In genomic region chr14:69090187-69090789, GRCh38 we compare ENCODE assay signal across 10 cellular contexts.
DNase-seq lines count a peak whose midpoint lies in the region; ATAC-seq, FAIRE-seq and TF ChIP-seq lines count a peak whose summit lies in the region.
"Had no signal": no experiment of that assay in that cellular context is flagged by ENCODE, and none has a peak within 500 bp of the region (broad histone marks: within the 10 kb centered on the region; RNA-seq: fewer than 3 reads in every experiment).

No MANE protein-coding gene starts in this region.

- peak; percentile 65 to 83 (median 78) for TF ChIP-seq CTCF in keratinocyte (optimal IDR thresholded peaks at IDR 0.05 in 1 of 3, IDR thresholded peaks at IDR 0.05 in 1 of 3, conservative IDR thresholded peaks at IDR 0.05 in 1 of 3; ENCODE audit: extremely low read depth in 1 of 3, insufficient read depth in 2 of 3, low read length in 3 of 3)
- TF ChIP-seq CTCF in thyroid gland (IDR thresholded peaks at IDR 0.05): peak in 5 of 6 experiments; percentile 36 to 74 (median 71)

- H3K9me3 Mint-ChIP-seq in activated T-cell treated with anti-CD3 and anti-CD28 coated beads, Interleukin-2, amount 50 U/mL, for 24 hours: no peaks in the 10 kb centered on the region

- no peak for ATAC-seq in GM21390 (IDR thresholded peaks at IDR 0.05; ENCODE audit: unreplicated experiment)
- ATAC-seq in HG02870 (IDR thresholded peaks at IDR 0.05; ENCODE audit: unreplicated experiment): no peak

- dilution Hi-C loops in keratinocyte (cut with MboI; ENCODE audit: extremely low pct_ligation_motif_present, low sequenced_read_pairs): no loop called here

- H3K4me1 ChIP-seq in keratinocyte (ENCODE audit: control insufficient read depth, extremely low read depth, insufficient read depth, low read length): peaks cover 37% of the 10 kb centered on the region
- H3K4me1 ChIP-seq in thyroid gland: peaks cover 33 to 48% of the 10 kb centered on the region in 2 donors

- peaks cover 4% of the 10 kb centered on the region for H3K79me2 ChIP-seq in keratinocyte (ENCODE audit: control insufficient read depth, insufficient read depth, low read length)

- 85 to 86% methylated on average over 4 of the region's 4 CpGs for WGBS in thyroid gland, 2 donors

- no peak for TF ChIP-seq POLR2A in thyroid gland (IDR thresholded peaks at IDR 0.05)

- no peak overlapping the region for H3K9ac ChIP-seq in keratinocyte (ENCODE audit: control insufficient read depth, extremely low read depth, insufficient read depth, low read length)

- peak; percentile 13 for FAIRE-seq in keratinocyte (lab: Jason Lieb, UNC)
- FAIRE-seq: GM18507 had no signal

- H3K27me3 Mint-ChIP-seq in activated T-cell treated with anti-CD3 and anti-CD28 coated beads, Interleukin-2, amount 50 U/mL, for 24 hours: no peaks in the 10 kb centered on the region
- H3K27me3 Mint-ChIP-seq: activated naive CD8-positive, alpha-beta T cell had no signal

- peaks cover 74% of the 10 kb centered on the region for H3K36me3 Mint-ChIP-seq in activated T-cell treated with anti-CD3 and anti-CD28 coated beads, Interleukin-2, amount 50 U/mL, for 24 hours (ENCODE audit: low read depth)

- H3K4me3 Mint-ChIP-seq in activated T-cell treated with anti-CD3 and anti-CD28 coated beads, Interleukin-2, amount 50 U/mL, for 24 hours: no peak overlapping the region
- H3K4me3 Mint-ChIP-seq: activated naive CD8-positive, alpha-beta T cell had no signal

- no peaks in the 10 kb centered on the region for H4K20me1 ChIP-seq in keratinocyte (ENCODE audit: control insufficient read depth, extremely low read depth, insufficient read depth, low read length)

- H3K27ac Mint-ChIP-seq in activated T-cell treated with anti-CD3 and anti-CD28 coated beads, Interleukin-2, amount 50 U/mL, for 24 hours: no peak overlapping the region
- H3K27ac Mint-ChIP-seq: activated naive CD8-positive, alpha-beta T cell had no signal

- H3K4me3 ChIP-seq in keratinocyte (ENCODE audit: control insufficient read depth in 2 of 3, extremely low read depth in 1 of 3, insufficient read depth in 2 of 3, low read depth in 1 of 3, low read length in 3 of 3): no peak overlapping the region
- no peak overlapping the region for H3K4me3 ChIP-seq in thyroid gland (replicated peaks in 1 of 3)

- peaks cover 18% of the 10 kb centered on the region for H3K4me1 Mint-ChIP-seq in activated T-cell treated with anti-CD3 and anti-CD28 coated beads, Interleukin-2, amount 50 U/mL, for 24 hours (ENCODE audit: low read depth)

- DNase-seq in activated T-cell treated with anti-CD3 and anti-CD28 coated beads for 24 hours (ENCODE audit: low read depth): peak; percentile 11
- no peak for DNase-seq in activated T-cell treated with anti-CD3 and anti-CD28 coated beads, Interleukin-2, amount 50 U/mL, for 24 hours
- peak; percentile 25 for DNase-seq in NCI-H1092 treated with DMSO at 0.1 percent for 48 hours (lab: John Stamatoyannopoulos, UW)
- DNase-seq in activated naive CD4-positive, alpha-beta T cell treated with anti-CD3 and anti-CD28 coated beads, Interleukin-2, amount 50 U/mL, for 16 hours: peak; percentile 29
- no peak for DNase-seq in keratinocyte (ENCODE audit: low read depth, low spot score)
- DNase-seq in thyroid gland: peak; percentile 54 to 55

- intact Hi-C loops in thyroid gland (cut with DNase I): loop anchor here (5.0 kb wide), 1 partner anchor 178 kb away; no protein-coding TSS in a partner anchor

- H3K9me1 ChIP-seq in keratinocyte (ENCODE audit: control insufficient read depth, extremely low read depth, insufficient read depth, low read length): peaks cover 2% of the 10 kb centered on the region

- H3K27ac ChIP-seq in keratinocyte (ENCODE audit: control insufficient read depth, insufficient read depth, low read length) (no peak overlapping the region), thyroid gland (peak overlapping the region; percentile 34 to 91 (median 42))

- no peak overlapping the region for H2AFZ ChIP-seq in keratinocyte (ENCODE audit: control insufficient read depth, low read length)

- peaks cover 7 to 12% of the 10 kb centered on the region in 2 experiments for H3K36me3 ChIP-seq in keratinocyte (ENCODE audit: control insufficient read depth in 2 of 2, extremely low read depth in 1 of 2, insufficient read depth in 2 of 2, low read length in 2 of 2)
- no peaks in the 10 kb centered on the region for H3K36me3 ChIP-seq in thyroid gland

- H3K9me3 ChIP-seq in keratinocyte (ENCODE audit: control insufficient read depth, low read depth, low read length): no peaks in the 10 kb centered on the region
- H3K9me3 ChIP-seq in thyroid gland: no peaks in the 10 kb centered on the region

- no peaks in the 10 kb centered on the region for H3K27me3 ChIP-seq in keratinocyte (ENCODE audit: control insufficient read depth, extremely low read depth, insufficient read depth, low read length)
- H3K27me3 ChIP-seq in thyroid gland: no peaks in the 10 kb centered on the region

- H3K4me2 ChIP-seq in keratinocyte (ENCODE audit: control insufficient read depth, extremely low read depth, insufficient read depth, low read depth, low read length): no peak overlapping the region

Comparison
In these comparisons a context has a peak if more than half of its experiments do, and no peak if none do; other contexts are left out.
1. DNase-seq: peak in activated T-cell treated with anti-CD3 and anti-CD28 coated beads for 24 hours (single experiment), NCI-H1092 treated with DMSO at 0.1 percent for 48 hours (single experiment), activated naive CD4-positive, alpha-beta T cell treated with anti-CD3 and anti-CD28 coated beads, Interleukin-2, amount 50 U/mL, for 16 hours (single experiment) and thyroid gland (2 of 2); none in activated T-cell treated with anti-CD3 and anti-CD28 coated beads, Interleukin-2, amount 50 U/mL, for 24 hours (single experiment) and keratinocyte (single experiment).